8 cellular contexts compared by ENCODE assay signal in genomic region chr1:31936278-31936965, GRCh38. TPM values are rescaled to one million over a fixed set of nuclear protein-coding genes. Genes with fewer than 3 reads are reported as not detected.
A peak's percentile ranks its signal among the peaks of the same experiment; 100 is the strongest.
DNase-seq lines count a peak whose midpoint lies in the region; ATAC-seq and TF ChIP-seq lines count a peak whose summit lies in the region.

No MANE protein-coding gene starts in this region.

- H3K4me1 ChIP-seq in iPS-15b (ENCODE audit: control insufficient read depth, insufficient read depth, low read length): peaks cover 24% of the 10 kb centered on the region
- peaks cover 26% of the 10 kb centered on the region for H3K4me1 ChIP-seq in stomach smooth muscle (ENCODE audit: control insufficient read depth, insufficient read depth, low read length)

- H3K27me3 ChIP-seq in iPS-15b (ENCODE audit: control insufficient read depth, insufficient read depth, low read length): peaks cover 3% of the 10 kb centered on the region
- H3K27me3 ChIP-seq in stomach smooth muscle (ENCODE audit: control insufficient read depth in 1 of 2, insufficient read depth in 2 of 2, low read length in 2 of 2): no peaks in the 10 kb centered on the region

- peak overlapping the region; percentile 97 for H3K4me3 Mint-ChIP-seq in activated T-cell treated with anti-CD3 and anti-CD28 coated beads, Interleukin-2, amount 50 U/mL, for 4 hours
- peak overlapping the region; percentile 91 for H3K4me3 Mint-ChIP-seq in activated B cell treated with CpG ODN at 0.5 μM for 24 hours

- DNase-seq in activated T-cell treated with anti-CD3 and anti-CD28 coated beads, Interleukin-2, amount 50 U/mL, for 4 hours: no peak
- no peak for DNase-seq in activated T-cell treated with anti-CD3 and anti-CD28 coated beads, Interleukin-2, amount 50 U/mL, for 1 hour
- DNase-seq in activated B cell treated with CpG ODN at 0.5 μM for 24 hours (no peak), nucleus accumbens (lab: John Stamatoyannopoulos, UW) (no peak), hepatic stellate cell (ENCODE audit: low spot score) (no peak), NCI-H524 treated with DMSO at 0.1 percent for 48 hours (lab: John Stamatoyannopoulos, UW) (no peak)

- peak in 1 of 2 donors; percentile 4 for ATAC-seq in activated T-cell treated with anti-CD3 and anti-CD28 coated beads, Interleukin-2, amount 50 U/mL, for 4 hours
- peak; percentile 5 for ATAC-seq in activated B cell treated with CpG ODN at 0.5 μM for 24 hours (ENCODE audit: low read depth)

- H3K27ac Mint-ChIP-seq in activated B cell treated with CpG ODN at 0.5 μM for 24 hours: peak overlapping the region; percentile 92

- H3K4me3 ChIP-seq in iPS-15b (ENCODE audit: low read depth, low read length): peak overlapping the region; percentile 97
- peak overlapping the region; percentile 85 to 93 for H3K4me3 ChIP-seq in stomach smooth muscle (ENCODE audit: low read length in 2 of 2)

- no peaks in the 10 kb centered on the region for H3K9me3 Mint-ChIP-seq in activated T-cell treated with anti-CD3 and anti-CD28 coated beads, Interleukin-2, amount 50 U/mL, for 4 hours
- no peaks in the 10 kb centered on the region for H3K9me3 Mint-ChIP-seq in activated B cell treated with CpG ODN at 0.5 μM for 24 hours

- no peak overlapping the region for H3K27ac ChIP-seq in stomach smooth muscle (ENCODE audit: low read length)

- no peaks in the 10 kb centered on the region for H3K27me3 Mint-ChIP-seq in activated T-cell treated with anti-CD3 and anti-CD28 coated beads, Interleukin-2, amount 50 U/mL, for 4 hours (ENCODE audit: low read depth)
- H3K27me3 Mint-ChIP-seq in activated B cell treated with CpG ODN at 0.5 μM for 24 hours: no peaks in the 10 kb centered on the region

- POLR2A ChIA-PET in activated B cell treated with CpG ODN at 0.5 μM for 24 hours (lab: Charles Lee): interaction anchor here (1.1 to 10.4 kb wide), 7 partner anchors 10 to 47 kb away, joined by 3 to 235 read pairs (median 8); no protein-coding TSS in a partner anchor

- H3K4me1 Mint-ChIP-seq in activated T-cell treated with anti-CD3 and anti-CD28 coated beads, Interleukin-2, amount 50 U/mL, for 4 hours (ENCODE audit: low read depth): peaks cover 76% of the 10 kb centered on the region
- H3K4me1 Mint-ChIP-seq in activated B cell treated with CpG ODN at 0.5 μM for 24 hours: peaks cover 77% of the 10 kb centered on the region

- H3K9ac ChIP-seq in iPS-15b (ENCODE audit: low read depth, low read length) (no peak overlapping the region), stomach smooth muscle (ENCODE audit: low read length in 2 of 2) (peak overlapping the region; percentile 90 to 94)

- peaks cover 16% of the 10 kb centered on the region for H3K36me3 Mint-ChIP-seq in activated T-cell treated with anti-CD3 and anti-CD28 coated beads, Interleukin-2, amount 50 U/mL, for 4 hours (ENCODE audit: insufficient read depth)
- H3K36me3 Mint-ChIP-seq in activated B cell treated with CpG ODN at 0.5 μM for 24 hours (ENCODE audit: low read depth): peaks cover 16% of the 10 kb centered on the region

- CTCF ChIA-PET in activated B cell treated with CpG ODN at 0.5 μM for 24 hours (lab: Charles Lee): interaction anchor here (1.5 to 4.5 kb wide), 2 partner anchors 12 to 20 kb away, joined by 3 to 68 read pairs; no protein-coding TSS in a partner anchor

- TF ChIP-seq CTCF in activated B cell treated with CpG ODN at 0.5 μM for 24 hours (IDR thresholded peaks at IDR 0.05): no peak

- H3K9me3 ChIP-seq in iPS-15b (ENCODE audit: control insufficient read depth, insufficient read depth, low read length) (no peaks in the 10 kb centered on the region), stomach smooth muscle (ENCODE audit: control insufficient read depth in 2 of 2, low read length in 2 of 2) (no peaks in the 10 kb centered on the region)

- H3K36me3 ChIP-seq in iPS-15b (ENCODE audit: control insufficient read depth, insufficient read depth, low read length) (no peaks in the 10 kb centered on the region), stomach smooth muscle (ENCODE audit: control insufficient read depth in 2 of 2, insufficient read depth in 2 of 2, low read length in 2 of 2) (no peaks in the 10 kb centered on the region)

- intact Hi-C loops in activated B cell treated with CpG ODN at 0.5 μM for 24 hours (cut with micrococcal nuclease): loop anchor here (2.0 to 10.0 kb wide), 7 partner anchors 16 to 881 kb away; partner anchors contain the start of genes ADGRB2, MARCKSL1, S100PBP and SPOCD1

RNA-seq across cellular contexts. Expression of gene PTP4A2, which starts 1.7 kb away (rescaled TPM):
- total RNA-seq in activated T-cell treated with anti-CD3 and anti-CD28 coated beads, Interleukin-2, amount 50 U/mL, for 4 hours: 100 to 1,000 TPM; 294 to 337 (median 297) TPM
- 249 and 275 TPM in 2 replicates for total RNA-seq in activated B cell treated with CpG ODN at 0.5 μM for 24 hours
